In the genomic region with DNA sequence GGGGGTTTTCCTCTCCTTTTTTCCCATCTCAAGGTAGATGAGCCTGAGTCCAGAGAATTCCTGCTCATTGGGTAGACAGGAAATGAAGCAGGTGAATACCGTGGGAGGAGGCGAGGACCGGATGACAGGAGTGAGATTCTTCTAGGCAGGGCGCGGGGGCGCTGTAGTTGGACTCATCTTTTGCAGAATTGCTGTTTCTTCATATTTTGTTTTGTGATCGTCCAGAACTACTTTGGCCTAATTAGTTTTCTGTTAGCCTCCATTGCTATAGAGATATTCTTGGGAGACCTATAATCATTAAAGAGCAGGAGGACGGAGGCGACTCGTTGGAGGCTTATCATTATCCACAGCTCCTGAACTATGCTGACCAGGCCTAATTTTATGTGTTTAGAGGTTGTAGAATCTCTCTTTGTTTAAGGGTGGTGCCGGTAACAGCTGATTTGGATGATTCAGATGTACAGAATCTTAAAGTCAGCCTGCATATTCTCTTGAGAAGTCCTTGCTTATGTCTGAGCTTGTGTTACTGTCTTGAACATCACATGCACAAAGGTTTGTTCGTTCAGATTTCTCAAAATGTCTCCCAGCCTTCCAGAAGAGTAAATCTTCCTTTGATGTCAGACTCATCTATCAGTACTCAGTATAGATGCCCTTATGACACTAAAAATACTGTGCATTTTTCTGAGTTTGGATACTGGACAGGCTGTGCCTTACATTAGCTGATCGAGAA, we compare ENCODE assay signal across 1 cellular context.
A peak's percentile ranks its signal among the peaks of the same experiment; 100 is the strongest.
TF ChIP-seq lines count a peak whose summit lies in the region.

No MANE protein-coding gene starts in this region.

TF ChIP-seq in K562, 482 proteins besides CTCF, POLR2A, EP300 and RAD21 (continues in another document):
- peak; percentile 75 for TF ChIP-seq TCF3 (CRISPR knock-in tag; IDR thresholded peaks at IDR 0.05)
- TF ChIP-seq ZNF224 (CRISPR knock-in tag; IDR thresholded peaks at IDR 0.05), result no peak
- TF ChIP-seq HDAC1 (IDR thresholded peaks at IDR 0.05), result peak in 1 of 2 experiments; percentile 45; a peak in 3 of 4 replicates
- peak; percentile 76 for TF ChIP-seq NCOR1 (IDR thresholded peaks at IDR 0.05)
- TF ChIP-seq, protein P1, sequence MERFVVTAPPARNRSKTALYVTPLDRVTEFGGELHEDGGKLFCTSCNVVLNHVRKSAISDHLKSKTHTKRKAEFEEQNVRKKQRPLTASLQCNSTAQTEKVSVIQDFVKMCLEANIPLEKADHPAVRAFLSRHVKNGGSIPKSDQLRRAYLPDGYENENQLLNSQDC (CRISPR knock-in tag; IDR thresholded peaks at IDR 0.05), result no peak
- TF ChIP-seq, protein P2, sequence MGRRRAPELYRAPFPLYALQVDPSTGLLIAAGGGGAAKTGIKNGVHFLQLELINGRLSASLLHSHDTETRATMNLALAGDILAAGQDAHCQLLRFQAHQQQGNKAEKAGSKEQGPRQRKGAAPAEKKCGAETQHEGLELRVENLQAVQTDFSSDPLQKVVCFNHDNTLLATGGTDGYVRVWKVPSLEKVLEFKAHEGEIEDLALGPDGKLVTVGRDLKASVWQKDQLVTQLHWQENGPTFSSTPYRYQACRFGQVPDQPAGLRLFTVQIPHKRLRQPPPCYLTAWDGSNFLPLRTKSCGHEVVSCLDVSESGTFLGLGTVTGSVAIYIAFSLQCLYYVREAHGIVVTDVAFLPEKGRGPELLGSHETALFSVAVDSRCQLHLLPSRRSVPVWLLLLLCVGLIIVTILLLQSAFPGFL (CRISPR knock-in tag; IDR thresholded peaks at IDR 0.05), result peak; percentile 3; the same call in 1 of the 2 replicates
- peak; percentile 92 for TF ChIP-seq CBFA2T3 (IDR thresholded peaks at IDR 0.05)
- TF ChIP-seq ZNF324 (CRISPR knock-in tag; IDR thresholded peaks at IDR 0.05), result no peak
- TF ChIP-seq KDM1A (IDR thresholded peaks at IDR 0.05), result peak in 1 of 2 experiments; percentile 49; a peak in 3 of 4 replicates
- TF ChIP-seq CTCFL (IDR thresholded peaks at IDR 0.05; ENCODE audit: borderline replicate concordance, insufficient read depth, low read depth, low read length, poor library complexity, severe bottlenecking), result no peak
- no peak for TF ChIP-seq ZNF23 (CRISPR knock-in tag; IDR thresholded peaks at IDR 0.05)
- TF ChIP-seq L3MBTL2 (IDR thresholded peaks at IDR 0.05), result no peak
- 0 out of 2 replicates have a peak, but pooled peaks have one; percentile 29 for TF ChIP-seq MECOM (CRISPR knock-in tag; IDR thresholded peaks at IDR 0.05)
- TF ChIP-seq, protein P3, sequence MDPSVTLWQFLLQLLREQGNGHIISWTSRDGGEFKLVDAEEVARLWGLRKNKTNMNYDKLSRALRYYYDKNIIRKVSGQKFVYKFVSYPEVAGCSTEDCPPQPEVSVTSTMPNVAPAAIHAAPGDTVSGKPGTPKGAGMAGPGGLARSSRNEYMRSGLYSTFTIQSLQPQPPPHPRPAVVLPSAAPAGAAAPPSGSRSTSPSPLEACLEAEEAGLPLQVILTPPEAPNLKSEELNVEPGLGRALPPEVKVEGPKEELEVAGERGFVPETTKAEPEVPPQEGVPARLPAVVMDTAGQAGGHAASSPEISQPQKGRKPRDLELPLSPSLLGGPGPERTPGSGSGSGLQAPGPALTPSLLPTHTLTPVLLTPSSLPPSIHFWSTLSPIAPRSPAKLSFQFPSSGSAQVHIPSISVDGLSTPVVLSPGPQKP (CRISPR knock-in tag; IDR thresholded peaks at IDR 0.05), result no peak
- peak; percentile 40 for TF ChIP-seq HMGN3 (IDR thresholded peaks at IDR 0.05; ENCODE audit: borderline replicate concordance, extremely low read depth, insufficient read length, low read depth, low read length)
- peak; percentile 72; the same call in 1 of the 2 replicates for TF ChIP-seq ZEB2 (IDR thresholded peaks at IDR 0.05)
- TF ChIP-seq SMARCA4 (IDR thresholded peaks at IDR 0.05), result peak; percentile 15
- peak; percentile 67 for TF ChIP-seq DPF2 (IDR thresholded peaks at IDR 0.05)
- TF ChIP-seq YY1 (IDR thresholded peaks at IDR 0.05; ENCODE audit: borderline replicate concordance in 1 of 3, control insufficient read depth in 1 of 3, extremely low read depth in 1 of 3, insufficient read depth in 3 of 3, insufficient read length in 1 of 3, insufficient replicate concordance in 2 of 3, low read depth in 1 of 3, low read length in 2 of 3), result peak in 1 of 3 experiments; percentile 30
- peak; percentile 61 for TF ChIP-seq EGR1 (conservative IDR thresholded peaks at IDR 0.05)
- TF ChIP-seq HNRNPH1 (optimal IDR thresholded peaks at IDR 0.05; ENCODE audit: low read depth, low read length), result no peak
- TF ChIP-seq, protein P4, sequence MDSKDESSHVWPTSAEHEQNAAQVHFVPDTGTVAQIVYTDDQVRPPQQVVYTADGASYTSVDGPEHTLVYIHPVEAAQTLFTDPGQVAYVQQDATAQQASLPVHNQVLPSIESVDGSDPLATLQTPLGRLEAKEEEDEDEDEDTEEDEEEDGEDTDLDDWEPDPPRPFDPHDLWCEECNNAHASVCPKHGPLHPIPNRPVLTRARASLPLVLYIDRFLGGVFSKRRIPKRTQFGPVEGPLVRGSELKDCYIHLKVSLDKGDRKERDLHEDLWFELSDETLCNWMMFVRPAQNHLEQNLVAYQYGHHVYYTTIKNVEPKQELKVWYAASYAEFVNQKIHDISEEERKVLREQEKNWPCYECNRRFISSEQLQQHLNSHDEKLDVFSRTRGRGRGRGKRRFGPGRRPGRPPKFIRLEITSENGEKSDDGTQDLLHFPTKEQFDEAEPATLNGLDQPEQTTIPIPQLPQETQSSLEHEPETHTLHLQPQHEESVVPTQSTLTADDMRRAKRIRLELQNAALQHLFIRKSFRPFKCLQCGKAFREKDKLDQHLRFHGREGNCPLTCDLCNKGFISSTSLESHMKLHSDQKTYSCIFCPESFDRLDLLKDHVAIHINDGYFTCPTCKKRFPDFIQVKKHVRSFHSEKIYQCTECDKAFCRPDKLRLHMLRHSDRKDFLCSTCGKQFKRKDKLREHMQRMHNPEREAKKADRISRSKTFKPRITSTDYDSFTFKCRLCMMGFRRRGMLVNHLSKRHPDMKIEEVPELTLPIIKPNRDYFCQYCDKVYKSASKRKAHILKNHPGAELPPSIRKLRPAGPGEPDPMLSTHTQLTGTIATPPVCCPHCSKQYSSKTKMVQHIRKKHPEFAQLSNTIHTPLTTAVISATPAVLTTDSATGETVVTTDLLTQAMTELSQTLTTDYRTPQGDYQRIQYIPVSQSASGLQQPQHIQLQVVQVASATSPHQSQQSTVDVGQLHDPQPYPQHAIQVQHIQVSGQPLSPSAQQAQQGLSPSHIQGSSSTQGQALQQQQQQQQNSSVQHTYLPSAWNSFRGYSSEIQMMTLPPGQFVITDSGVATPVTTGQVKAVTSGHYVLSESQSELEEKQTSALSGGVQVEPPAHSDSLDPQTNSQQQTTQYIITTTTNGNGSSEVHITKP (IDR thresholded peaks at IDR 0.05; ENCODE audit: partially characterized antibody), result peak; percentile 41
- peak; percentile 22; the same call in 1 of the 2 replicates for TF ChIP-seq ZNF197 (CRISPR knock-in tag; IDR thresholded peaks at IDR 0.05; ENCODE audit: low read depth)
- TF ChIP-seq CHCHD3 (CRISPR knock-in tag; IDR thresholded peaks at IDR 0.05), result no peak
- TF ChIP-seq, protein P5, sequence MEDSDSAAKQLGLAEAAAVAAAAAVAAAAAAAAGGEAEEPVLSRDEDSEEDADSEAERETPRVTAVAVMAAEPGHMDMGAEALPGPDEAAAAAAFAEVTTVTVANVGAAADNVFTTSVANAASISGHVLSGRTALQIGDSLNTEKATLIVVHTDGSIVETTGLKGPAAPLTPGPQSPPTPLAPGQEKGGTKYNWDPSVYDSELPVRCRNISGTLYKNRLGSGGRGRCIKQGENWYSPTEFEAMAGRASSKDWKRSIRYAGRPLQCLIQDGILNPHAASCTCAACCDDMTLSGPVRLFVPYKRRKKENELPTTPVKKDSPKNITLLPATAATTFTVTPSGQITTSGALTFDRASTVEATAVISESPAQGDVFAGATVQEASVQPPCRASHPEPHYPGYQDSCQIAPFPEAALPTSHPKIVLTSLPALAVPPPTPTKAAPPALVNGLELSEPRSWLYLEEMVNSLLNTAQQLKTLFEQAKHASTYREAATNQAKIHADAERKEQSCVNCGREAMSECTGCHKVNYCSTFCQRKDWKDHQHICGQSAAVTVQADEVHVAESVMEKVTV (CRISPR knock-in tag; IDR thresholded peaks at IDR 0.05), result 0 out of 2 replicates have a peak, but pooled peaks have one; percentile 19
- peak; percentile 33; the same call in 1 of the 2 replicates for TF ChIP-seq NFIC (IDR thresholded peaks at IDR 0.05)
- peak; percentile 89 for TF ChIP-seq ZNF316 (IDR thresholded peaks at IDR 0.05)
- no peak for TF ChIP-seq ELF2 (CRISPR knock-in tag; IDR thresholded peaks at IDR 0.05)
- TF ChIP-seq TEAD4 (IDR thresholded peaks at IDR 0.05; ENCODE audit: low read length), result peak; percentile 79
- no peak for TF ChIP-seq TEAD4 (CRISPR knock-in tag; IDR thresholded peaks at IDR 0.05; ENCODE audit: borderline replicate concordance)
- TF ChIP-seq CCAR2 (IDR thresholded peaks at IDR 0.05; ENCODE audit: low read depth, low read length), result no peak
- no peak for TF ChIP-seq HBP1 (CRISPR knock-in tag; IDR thresholded peaks at IDR 0.05)
- TF ChIP-seq ZBTB1 (CRISPR knock-in tag; IDR thresholded peaks at IDR 0.05; ENCODE audit: borderline replicate concordance, low read depth), result no peak
- TF ChIP-seq NKRF (IDR thresholded peaks at IDR 0.05; ENCODE audit: borderline replicate concordance), result peak; percentile 66
- peak; percentile 51 for TF ChIP-seq HDAC3 (IDR thresholded peaks at IDR 0.05; ENCODE audit: borderline replicate concordance, partially characterized antibody)
- peak; percentile 76 for TF ChIP-seq C11orf30 (IDR thresholded peaks at IDR 0.05; ENCODE audit: low read depth)
- TF ChIP-seq DACH1 (IDR thresholded peaks at IDR 0.05; ENCODE audit: partially characterized antibody), result peak; percentile 94
- no peak for TF ChIP-seq CCNT2 (IDR thresholded peaks at IDR 0.05; ENCODE audit: borderline replicate concordance, extremely low read depth, insufficient read length, low read depth, low read length)
- TF ChIP-seq FOXM1 (IDR thresholded peaks at IDR 0.05; ENCODE audit: low read depth), result 0 out of 2 replicates have a peak, but pooled peaks have one; percentile 42
- TF ChIP-seq FOXM1 (CRISPR knock-in tag; IDR thresholded peaks at IDR 0.05; ENCODE audit: low read depth), result no peak
- TF ChIP-seq, protein P6, sequence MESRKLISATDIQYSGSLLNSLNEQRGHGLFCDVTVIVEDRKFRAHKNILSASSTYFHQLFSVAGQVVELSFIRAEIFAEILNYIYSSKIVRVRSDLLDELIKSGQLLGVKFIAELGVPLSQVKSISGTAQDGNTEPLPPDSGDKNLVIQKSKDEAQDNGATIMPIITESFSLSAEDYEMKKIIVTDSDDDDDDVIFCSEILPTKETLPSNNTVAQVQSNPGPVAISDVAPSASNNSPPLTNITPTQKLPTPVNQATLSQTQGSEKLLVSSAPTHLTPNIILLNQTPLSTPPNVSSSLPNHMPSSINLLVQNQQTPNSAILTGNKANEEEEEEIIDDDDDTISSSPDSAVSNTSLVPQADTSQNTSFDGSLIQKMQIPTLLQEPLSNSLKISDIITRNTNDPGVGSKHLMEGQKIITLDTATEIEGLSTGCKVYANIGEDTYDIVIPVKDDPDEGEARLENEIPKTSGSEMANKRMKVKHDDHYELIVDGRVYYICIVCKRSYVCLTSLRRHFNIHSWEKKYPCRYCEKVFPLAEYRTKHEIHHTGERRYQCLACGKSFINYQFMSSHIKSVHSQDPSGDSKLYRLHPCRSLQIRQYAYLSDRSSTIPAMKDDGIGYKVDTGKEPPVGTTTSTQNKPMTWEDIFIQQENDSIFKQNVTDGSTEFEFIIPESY (CRISPR knock-in tag; IDR thresholded peaks at IDR 0.05), result no peak
- TF ChIP-seq SLC30A9 (CRISPR knock-in tag; IDR thresholded peaks at IDR 0.05), result no peak
- peak; percentile 70; the same call in 1 of the 2 replicates for TF ChIP-seq ETV5 (CRISPR knock-in tag; IDR thresholded peaks at IDR 0.05; ENCODE audit: low read depth)
- 0 out of 4 replicates have a peak, but pooled peaks of 1 of the 2 experiments have one; percentile 19 for TF ChIP-seq ARNT (IDR thresholded peaks at IDR 0.05)
- peak; percentile 79 for TF ChIP-seq TAF9B (IDR thresholded peaks at IDR 0.05; ENCODE audit: partially characterized antibody)
